ENCODE assay signal across 23 cellular contexts in the genomic region with DNA sequence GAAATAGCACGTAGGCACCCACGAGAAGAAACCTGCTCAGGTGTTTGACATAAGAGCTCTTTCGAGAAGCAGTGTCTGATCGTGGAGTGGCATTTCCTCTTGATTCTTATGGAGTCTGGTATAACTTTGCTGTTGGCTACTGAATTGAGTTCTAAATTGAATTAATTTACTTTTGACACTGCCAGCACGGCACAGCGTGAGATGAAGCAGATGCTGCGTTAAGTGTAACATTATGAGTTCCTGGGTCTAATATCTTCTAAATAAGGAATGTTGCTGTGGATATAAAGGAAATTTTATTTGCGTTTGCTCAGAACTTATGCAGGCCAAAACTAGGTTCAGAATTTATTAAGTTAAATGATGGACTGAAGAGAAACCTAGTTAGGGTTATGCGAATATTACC.
"Had no signal": no experiment of that assay in that cellular context is flagged by ENCODE, and none has a peak within 500 bp of the region (broad histone marks: within the 10 kb centered on the region; RNA-seq: fewer than 3 reads in every experiment).

No MANE protein-coding gene starts in this region.

- H3K27me3 Mint-ChIP-seq: activated CD4-positive, alpha-beta memory T cell treated with anti-CD3 and anti-CD28 coated beads, Interleukin-2, amount 10 ng/mL, durations not matched to agents 7 days and 5 days; activated CD8-positive, alpha-beta memory T cell treated with anti-CD3 and anti-CD28 coated beads, Interleukin-2, amount 10 ng/mL, durations not matched to agents 7 days and 5 days; activated naive CD8-positive, alpha-beta T cell treated with anti-CD3 and anti-CD28 coated beads for 36 hours; activated T-helper 17 cell treated with anti-CD3 and anti-CD28 coated beads, Interleukin-2, amount 50 U/mL, for 72 hours; dendritic cell treated with granulocyte-macrophage colony-stimulating factor and Interleukin-4, amounts not matched to agents 40 ng/mL and 50 ng/mL, for 4 days had no signal

- FAIRE-seq: TTC549 had no signal

- H3K4me1 ChIP-seq: vagina had no signal

- H3K27me3 ChIP-seq: cardiac muscle cell, esophagus squamous epithelium, hepatocyte, transverse colon, vagina had no signal

- H3K9me3 Mint-ChIP-seq: activated CD4-positive, alpha-beta memory T cell treated with anti-CD3 and anti-CD28 coated beads, Interleukin-2, amount 10 ng/mL, durations not matched to agents 7 days and 5 days; activated naive CD8-positive, alpha-beta T cell treated with anti-CD3 and anti-CD28 coated beads for 36 hours; dendritic cell treated with granulocyte-macrophage colony-stimulating factor and Interleukin-4, amounts not matched to agents 40 ng/mL and 50 ng/mL, for 4 days; WTC11 had no signal

- H3K27ac ChIP-seq: cardiac muscle cell, esophagus squamous epithelium, transverse colon, vagina had no signal

- H3K4me2 ChIP-seq: hepatocyte had no signal

- ATAC-seq: activated CD8-positive, alpha-beta memory T cell treated with anti-CD3 and anti-CD28 coated beads, Interleukin-2, amount 10 ng/mL, durations not matched to agents 7 days and 5 days; activated T-helper 17 cell treated with anti-CD3 and anti-CD28 coated beads, Interleukin-2, amount 50 U/mL, for 72 hours; natural killer cell; WTC11 had no signal

- H3K4me3 ChIP-seq: cardiac muscle cell, esophagus squamous epithelium, hepatocyte, transverse colon, vagina had no signal

- H3K9me3 ChIP-seq: esophagus squamous epithelium, transverse colon, vagina had no signal

- H3K4me1 Mint-ChIP-seq: activated CD4-positive, alpha-beta memory T cell treated with anti-CD3 and anti-CD28 coated beads, Interleukin-2, amount 10 ng/mL, durations not matched to agents 7 days and 5 days; activated CD8-positive, alpha-beta memory T cell treated with anti-CD3 and anti-CD28 coated beads, Interleukin-2, amount 10 ng/mL, durations not matched to agents 7 days and 5 days; activated naive CD8-positive, alpha-beta T cell treated with anti-CD3 and anti-CD28 coated beads for 36 hours; activated T-helper 17 cell treated with anti-CD3 and anti-CD28 coated beads, Interleukin-2, amount 50 U/mL, for 72 hours; natural killer cell had no signal

- DNase-seq: activated CD4-positive, alpha-beta memory T cell treated with anti-CD3 and anti-CD28 coated beads, Interleukin-2, amount 10 ng/mL, durations not matched to agents 7 days and 5 days; activated CD4-positive, alpha-beta T cell treated with anti-CD3 and anti-CD28 coated beads for 4 hours; activated CD8-positive, alpha-beta memory T cell treated with anti-CD3 and anti-CD28 coated beads, Interleukin-2, amount 10 ng/mL, durations not matched to agents 7 days and 5 days; activated naive CD4-positive, alpha-beta T cell; activated naive CD8-positive, alpha-beta T cell treated with anti-CD3 and anti-CD28 coated beads for 36 hours; effector memory CD4-positive, alpha-beta T cell; esophagus squamous epithelium; mesendoderm; natural killer cell; posterior cingulate gyrus; stimulated activated CD4-positive, alpha-beta T cell treated with anti-CD3 and anti-CD28 coated beads, Interleukin-12 subunit alpha, Interleukin-12 subunit beta, amount 100 ng/mL, for 4 hours; stimulated activated CD4-positive, alpha-beta T cell treated with anti-CD3 and anti-CD28 coated beads, Interleukin-1b, Interleukin-23, amount 100 ng/mL, for 48 hours; stimulated activated CD8-positive, alpha-beta memory T cell treated with anti-CD3 and anti-CD28 coated beads, Interleukin-4, amount 100 ng/mL, for 48 hours; stimulated activated naive CD4-positive, alpha-beta T cell treated with Interleukin-2 at 50 U/mL for 16 hours; transverse colon had no signal

- H3K27ac Mint-ChIP-seq: activated CD4-positive, alpha-beta memory T cell treated with anti-CD3 and anti-CD28 coated beads, Interleukin-2, amount 10 ng/mL, durations not matched to agents 7 days and 5 days; activated CD8-positive, alpha-beta memory T cell treated with anti-CD3 and anti-CD28 coated beads, Interleukin-2, amount 10 ng/mL, durations not matched to agents 7 days and 5 days; activated naive CD8-positive, alpha-beta T cell treated with anti-CD3 and anti-CD28 coated beads for 36 hours; activated T-helper 17 cell treated with anti-CD3 and anti-CD28 coated beads, Interleukin-2, amount 50 U/mL, for 72 hours; dendritic cell treated with granulocyte-macrophage colony-stimulating factor and Interleukin-4, amounts not matched to agents 40 ng/mL and 50 ng/mL, for 4 days; natural killer cell; T-helper 2 cell treated with Interferon-gamma antibody and Interleukin-4, amounts not matched to agents 5 μg/mL and 100 μg/mL, for 36 hours; WTC11 had no signal

- H3K36me3 ChIP-seq: cardiac muscle cell, esophagus squamous epithelium, transverse colon, vagina had no signal

- H2AFZ ChIP-seq: hepatocyte had no signal

- H3K4me3 Mint-ChIP-seq: activated CD4-positive, alpha-beta memory T cell treated with anti-CD3 and anti-CD28 coated beads, Interleukin-2, amount 10 ng/mL, durations not matched to agents 7 days and 5 days; activated CD8-positive, alpha-beta memory T cell treated with anti-CD3 and anti-CD28 coated beads, Interleukin-2, amount 10 ng/mL, durations not matched to agents 7 days and 5 days; activated naive CD8-positive, alpha-beta T cell treated with anti-CD3 and anti-CD28 coated beads for 36 hours; activated T-helper 17 cell treated with anti-CD3 and anti-CD28 coated beads, Interleukin-2, amount 50 U/mL, for 72 hours; dendritic cell treated with granulocyte-macrophage colony-stimulating factor and Interleukin-4, amounts not matched to agents 40 ng/mL and 50 ng/mL, for 4 days; natural killer cell; T-helper 2 cell treated with Interferon-gamma antibody and Interleukin-4, amounts not matched to agents 5 μg/mL and 100 μg/mL, for 36 hours; WTC11 had no signal

- H3K36me3 Mint-ChIP-seq: activated CD8-positive, alpha-beta memory T cell treated with anti-CD3 and anti-CD28 coated beads, Interleukin-2, amount 10 ng/mL, durations not matched to agents 7 days and 5 days; activated naive CD8-positive, alpha-beta T cell treated with anti-CD3 and anti-CD28 coated beads for 36 hours; natural killer cell; WTC11 had no signal
